ENCODE assay signal across 8 cellular contexts in genomic region chr4:85779165-85779564, GRCh38.
DNase-seq lines count a peak whose midpoint lies in the region; ATAC-seq and TF ChIP-seq lines count a peak whose summit lies in the region.

No MANE protein-coding gene starts in this region.

- no peak for DNase-seq in epithelial cell of prostate (ENCODE audit: low read depth, low spot score)
- no peak for DNase-seq in gastrocnemius medialis
- DNase-seq in NCI-H146 (lab: John Stamatoyannopoulos, UW): no peak
- no peak for DNase-seq in NCI-H1694 (lab: John Stamatoyannopoulos, UW)
- no peak for DNase-seq in stimulated activated naive CD4-positive, alpha-beta T cell (lab: John Stamatoyannopoulos, UW)
- DNase-seq in NCI-H1930 (lab: John Stamatoyannopoulos, UW): no peak

- H3K27me3 ChIP-seq in HUES64 (ENCODE audit: insufficient read depth, low read length) (no peaks in the 10 kb centered on the region), gastrocnemius medialis (no peaks in the 10 kb centered on the region)

- H3K36me3 ChIP-seq in HUES64 (ENCODE audit: insufficient read depth, low read length) (no peaks in the 10 kb centered on the region), gastrocnemius medialis (no peaks in the 10 kb centered on the region)

- H3K27ac ChIP-seq in HUES64 (ENCODE audit: low read depth, low read length) (no peak overlapping the region), epithelial cell of prostate (peak overlapping the region; percentile 48), gastrocnemius medialis (peak overlapping the region; percentile 21 to 60 (median 54))

- peaks cover 19% of the 10 kb centered on the region for H3K4me1 ChIP-seq in HUES64 (ENCODE audit: insufficient read depth, low read length)
- peaks cover 17 to 22% of the 10 kb centered on the region in 2 donors for H3K4me1 ChIP-seq in gastrocnemius medialis

- in situ Hi-C loops in gastrocnemius medialis (cut with MboI; ENCODE audit: low sequenced_read_pairs in 4 of 4): loop anchor here in 1 of 4 donors (25.0 kb wide), 1 partner anchor 183 kb away; no protein-coding TSS in a partner anchor

- ATAC-seq in GM18907 (IDR thresholded peaks at IDR 0.05; ENCODE audit: unreplicated experiment) (peak; percentile 29), gastrocnemius medialis (no peak)

- TF ChIP-seq POLR2A in gastrocnemius medialis (IDR thresholded peaks at IDR 0.05): no peak

- intact Hi-C loops in gastrocnemius medialis (cut with DNase I; ENCODE audit: low total_unique reads): no loop called here

- H3K9ac ChIP-seq in HUES64 (ENCODE audit: low read depth, low read length): no peak overlapping the region

- TF ChIP-seq CTCF in gastrocnemius medialis (IDR thresholded peaks at IDR 0.05 in 4 of 5, conservative IDR thresholded peaks at IDR 0.05 in 1 of 5): no peak

- H3K4me3 ChIP-seq in HUES64 (ENCODE audit: low read length) (peak overlapping the region; percentile 2; the same call in 1 of the 2 replicates), gastrocnemius medialis (peak overlapping the region; percentile 1 to 34 (median 10))

- H3K9me3 ChIP-seq in HUES64 (ENCODE audit: insufficient read depth, low read depth, low read length) (no peaks in the 10 kb centered on the region), gastrocnemius medialis (no peaks in the 10 kb centered on the region)
